Comparison of ENCODE assay signal across 11 cellular contexts in the genomic region with DNA sequence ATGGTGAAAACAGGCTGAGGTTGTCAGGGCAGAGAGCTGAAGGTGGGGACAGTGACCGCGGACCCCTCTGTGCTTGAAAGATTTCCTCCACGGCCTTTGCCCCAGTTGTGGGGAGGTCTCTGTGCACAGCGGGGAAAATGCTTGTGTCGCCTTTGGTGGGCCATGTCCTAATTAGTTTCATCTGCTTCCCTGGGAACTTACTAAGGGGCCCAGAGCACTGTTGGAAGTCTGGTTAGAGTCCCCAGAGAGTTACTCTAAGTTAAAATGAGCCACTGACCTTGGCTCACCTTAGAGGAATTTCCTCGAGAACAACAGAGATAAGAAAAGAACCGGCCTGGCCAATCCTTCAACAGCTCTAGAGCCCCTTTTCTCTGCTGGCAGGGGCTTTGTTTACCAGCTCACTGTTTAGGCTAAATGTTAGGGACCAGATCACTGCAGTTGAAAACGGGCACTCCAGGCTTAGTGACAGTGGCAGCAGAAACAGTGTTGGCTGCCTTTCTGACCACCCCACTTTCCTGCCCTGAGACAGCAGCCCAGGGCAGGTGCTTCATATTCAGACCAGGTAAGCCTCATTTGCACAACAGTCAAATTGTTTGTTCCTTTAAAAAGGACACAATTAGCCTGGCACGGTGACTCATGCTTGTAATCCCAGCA. TPM values are rescaled to one million over a fixed set of nuclear protein-coding genes. Genes with fewer than 3 reads are reported as not detected.
DNase-seq lines count a peak whose midpoint lies in the region; ATAC-seq and TF ChIP-seq lines count a peak whose summit lies in the region.
"Had no signal": no experiment of that assay in that cellular context is flagged by ENCODE, and none has a peak within 500 bp of the region (broad histone marks: within the 10 kb centered on the region; RNA-seq: fewer than 3 reads in every experiment).

No MANE protein-coding gene starts in this region.

- WGBS in endodermal cell (ENCODE audit: insufficient coverage in 1 of 2, insufficient read length in 1 of 2), 2 experiments = 82 to 88% methylated on average over 7 to 9 of the region's 9 CpGs
- 51% methylated on average over 3 of the region's 9 CpGs for WGBS in right lobe of liver (ENCODE audit: insufficient coverage, low coverage, low lambda C conversion rate, missing lambda C conversion rate)
- 44 to 59% methylated on average over 8 to 9 of the region's 9 CpGs for WGBS in testis, 2 donors

- H3K27me3 Mint-ChIP-seq in endodermal cell (ENCODE audit: insufficient read depth) = no peaks in the 10 kb centered on the region

- ATAC-seq in right lobe of liver (no peak), HG03025 (IDR thresholded peaks at IDR 0.05; ENCODE audit: low FRiP score, unreplicated experiment) (no peak), GM18867 (IDR thresholded peaks at IDR 0.05; ENCODE audit: unreplicated experiment) (no peak)

- H3K36me3 ChIP-seq in endodermal cell (ENCODE audit: control insufficient read depth, insufficient read depth, low read length) (peaks cover 68% of the 10 kb centered on the region), right lobe of liver (peaks cover 0 to 33% (median 9%) of the 10 kb centered on the region in 4 donors), testis (ENCODE audit: low read depth, missing control alignments) (no peaks in the 10 kb centered on the region)

- TF ChIP-seq CTCF in endodermal cell (conservative IDR thresholded peaks at IDR 0.05) (no peak), right lobe of liver (IDR thresholded peaks at IDR 0.05) (no peak), testis (IDR thresholded peaks at IDR 0.05) (no peak)

- H3K4me1 ChIP-seq in endodermal cell (ENCODE audit: control insufficient read depth, insufficient read depth, low read length) = no peaks in the 10 kb centered on the region
- H3K4me1 ChIP-seq in right lobe of liver = peaks cover 0 to 67% (median 15%) of the 10 kb centered on the region in 4 donors
- peaks cover 51% of the 10 kb centered on the region for H3K4me1 ChIP-seq in testis

- no peaks in the 10 kb centered on the region for H3K9me3 Mint-ChIP-seq in endodermal cell
- H3K9me3 Mint-ChIP-seq: activated naive CD4-positive, alpha-beta T cell treated with anti-CD3 and anti-CD28 coated beads for 36 hours had no signal

- no peaks in the 10 kb centered on the region for H3K27me3 ChIP-seq in endodermal cell (ENCODE audit: control insufficient read depth, insufficient read depth, low read length, poor library complexity, severe bottlenecking)
- H3K27me3 ChIP-seq in right lobe of liver = no peaks in the 10 kb centered on the region
- no peaks in the 10 kb centered on the region for H3K27me3 ChIP-seq in testis
- H3K27me3 ChIP-seq: MG63 had no signal

- intact Hi-C loops in right lobe of liver (cut with DNase I) (no loop called here), testis (cut with DNase I; ENCODE audit: low total_unique reads) (no loop called here)

- H3K4me1 Mint-ChIP-seq in endodermal cell = peaks cover 15% of the 10 kb centered on the region

- H3K9me3 ChIP-seq in endodermal cell (ENCODE audit: control insufficient read depth, low read length) (no peaks in the 10 kb centered on the region), right lobe of liver (no peaks in the 10 kb centered on the region), testis (no peaks in the 10 kb centered on the region)
- H3K9me3 ChIP-seq: MG63 had no signal

- no peak overlapping the region for H3K4me3 ChIP-seq in endodermal cell (ENCODE audit: low read length)
- no peak overlapping the region for H3K4me3 ChIP-seq in right lobe of liver
- H3K4me3 ChIP-seq in testis = no peak overlapping the region
- H3K4me3 ChIP-seq: MG63 had no signal

- H3K27ac Mint-ChIP-seq in endodermal cell = peak overlapping the region; percentile 89
- H3K27ac Mint-ChIP-seq: activated naive CD4-positive, alpha-beta T cell treated with anti-CD3 and anti-CD28 coated beads for 36 hours had no signal

- H3K4me3 Mint-ChIP-seq in endodermal cell = peak overlapping the region; percentile 31
- H3K4me3 Mint-ChIP-seq: activated naive CD4-positive, alpha-beta T cell treated with anti-CD3 and anti-CD28 coated beads for 36 hours had no signal

- H3K36me3 Mint-ChIP-seq in endodermal cell (ENCODE audit: low read depth) = peaks cover 60% of the 10 kb centered on the region

- H3K27ac ChIP-seq in endodermal cell (ENCODE audit: low read depth, low read length) (no peak overlapping the region), right lobe of liver (peak overlapping the region; percentile 24 to 93 (median 73)), testis (peak overlapping the region; percentile 64 to 75)

- no peak overlapping the region for H3K9ac ChIP-seq in endodermal cell (ENCODE audit: extremely low read depth, low read length, poor library complexity, severe bottlenecking)

- peak; percentile 23 for DNase-seq in NCI-H69 (lab: John Stamatoyannopoulos, UW)
- peak; percentile 79 for DNase-seq in endodermal cell
- DNase-seq in right lobe of liver = no peak
- peak; percentile 26 for DNase-seq in testis
- no peak for DNase-seq in Ammon's horn (ENCODE audit: low spot score)
- no peak for DNase-seq in effector CD4-positive, alpha-beta T cell
- DNase-seq: activated naive CD4-positive, alpha-beta T cell treated with anti-CD3 and anti-CD28 coated beads for 36 hours; stimulated activated CD8-positive, alpha-beta memory T cell treated with anti-CD3 and anti-CD28 coated beads, Interleukin-4, amount 100 ng/mL, for 48 hours had no signal

- TF ChIP-seq POLR2A in right lobe of liver (IDR thresholded peaks at IDR 0.05) = no peak
- TF ChIP-seq POLR2A in testis (IDR thresholded peaks at IDR 0.05) = no peak

RNA-seq across cellular contexts. Expression of gene CRCP, which starts 38.0 kb away (rescaled TPM):
- total RNA-seq in endodermal cell (10 to 100 TPM; 25.9 to 27.8 TPM), right lobe of liver (10 to 100 TPM; 17.2 to 38.0 (median 24.4) TPM), testis (10 to 100 TPM; 39.4 to 48.6 TPM)
- polyA plus RNA-seq in endodermal cell (2013, experiment 1 of 2) = 22.7 TPM
- polyA plus RNA-seq in endodermal cell (2013, experiment 2 of 2) = 18.5 TPM
- 23.7 TPM for polyA plus RNA-seq in testis (ENCODE audit: insufficient read depth, low read depth, low replicate concordance)

RNA-seq across cellular contexts. Expression of gene TPST1, which starts 52.5 kb away (rescaled TPM):
- 10 to 100 TPM; 38.3 to 43.8 TPM for total RNA-seq in endodermal cell
- polyA plus RNA-seq in endodermal cell (2013, experiment 1 of 2) = 22.9 TPM
- 24.4 TPM for polyA plus RNA-seq in endodermal cell (2013, experiment 2 of 2)
- 10 to 100 TPM; 18.0 to 40.5 (median 26.3) TPM for total RNA-seq in right lobe of liver
- total RNA-seq in testis = 10 to 100 TPM; 34.7 to 40.7 TPM
- 55.7 TPM for polyA plus RNA-seq in testis (ENCODE audit: insufficient read depth, low read depth, low replicate concordance)

Comparison
In these comparisons a context has a peak if more than half of its experiments do, and no peak if none do; other contexts are left out.
1. DNase-seq: peak in NCI-H69 (single experiment), endodermal cell (single experiment) and testis (single experiment); none in right lobe of liver (0 of 3), Ammon's horn (single experiment) and effector CD4-positive, alpha-beta T cell (single experiment).